In genomic region chr7:102690602-102691001, GRCh38 we compare ENCODE assay signal across 14 cellular contexts. TPM values are rescaled to one million over a fixed set of nuclear protein-coding genes. Genes with fewer than 3 reads are reported as not detected.
DNase-seq lines count a peak whose midpoint lies in the region; ATAC-seq, FAIRE-seq and TF ChIP-seq lines count a peak whose summit lies in the region.
"Not testable (repeated sequence)": the region's sequence is repeated elsewhere in the genome, so short reads cannot be mapped to it uniquely, and the experiment has no call there.
"Had no signal": no experiment of that assay in that cellular context is flagged by ENCODE, and none has a peak within 500 bp of the region (broad histone marks: within the 10 kb centered on the region; RNA-seq: fewer than 3 reads in every experiment).

No MANE protein-coding gene starts in this region.

- POLR2A ChIA-PET in Caco-2 (lab: Charles Lee) = not testable (repeated sequence)

- H3K36me3 ChIP-seq in Caco-2 (ENCODE audit: control insufficient read depth, insufficient read depth, low read length); mucosa of descending colon (ENCODE audit: low read depth); pancreas; upper lobe of right lung: not testable (repeated sequence)

- H3K9me3 ChIP-seq in Caco-2, mucosa of descending colon, pancreas, upper lobe of right lung: not testable (repeated sequence)

- CTCF ChIA-PET in Caco-2 (lab: Charles Lee) = not testable (repeated sequence)

- 83 to 90% methylated on average over 4 of the region's 6 CpGs for WGBS in pancreas, 2 donors

- TF ChIP-seq CTCF in Caco-2 (IDR thresholded peaks at IDR 0.05; ENCODE audit: insufficient read depth in 1 of 2, low read depth in 1 of 2, low read length in 1 of 2, severe bottlenecking in 1 of 2, unreplicated experiment in 1 of 2); mucosa of descending colon (IDR thresholded peaks at IDR 0.05); pancreas (IDR thresholded peaks at IDR 0.05); upper lobe of right lung (IDR thresholded peaks at IDR 0.05): not testable (repeated sequence)

- H3K4me3 Mint-ChIP-seq in Caco-2 (ENCODE audit: unreplicated experiment) = peak overlapping the region; percentile 47
- H3K4me3 Mint-ChIP-seq in activated T-helper 17 cell treated with anti-CD3 and anti-CD28 coated beads, Interleukin-2, amount 50 U/mL, for 72 hours = peak overlapping the region; percentile 28
- H3K4me3 Mint-ChIP-seq in central memory CD8-positive, alpha-beta T cell = peak overlapping the region; percentile 52

- not testable (repeated sequence) for H3K4me3 ChIP-seq in Caco-2 (ENCODE audit: low read depth, low read length); mucosa of descending colon; pancreas; upper lobe of right lung

- H3K27ac Mint-ChIP-seq in Caco-2 (ENCODE audit: unreplicated experiment); activated T-helper 17 cell treated with anti-CD3 and anti-CD28 coated beads, Interleukin-2, amount 50 U/mL, for 72 hours; central memory CD8-positive, alpha-beta T cell (ENCODE audit: low read depth): not testable (repeated sequence)

- H3K4me1 ChIP-seq in Caco-2; mucosa of descending colon (ENCODE audit: low read depth); pancreas; upper lobe of right lung: not testable (repeated sequence)

- H3K27me3 Mint-ChIP-seq in Caco-2 (ENCODE audit: insufficient read depth, unreplicated experiment); activated T-helper 17 cell treated with anti-CD3 and anti-CD28 coated beads, Interleukin-2, amount 50 U/mL, for 72 hours; central memory CD8-positive, alpha-beta T cell: not testable (repeated sequence)

- H3K27ac ChIP-seq in pancreas, upper lobe of right lung: not testable (repeated sequence)

- H3K27me3 ChIP-seq in Caco-2 (replicated peaks; ENCODE audit: control insufficient read depth, insufficient read depth, low read length); pancreas; upper lobe of right lung: not testable (repeated sequence)

- ATAC-seq in activated T-helper 17 cell treated with anti-CD3 and anti-CD28 coated beads, Interleukin-2, amount 50 U/mL, for 72 hours (replicated peaks); central memory CD8-positive, alpha-beta T cell (replicated peaks; ENCODE audit: extremely low read depth, poor library complexity, severe bottlenecking); mucosa of descending colon; pancreas; upper lobe of right lung: not testable (repeated sequence)

- FAIRE-seq in pancreas (lab: Jason Lieb, UNC) = not testable (repeated sequence)

- not testable (repeated sequence) for DNase-seq in Caco-2; central memory CD8-positive, alpha-beta T cell (ENCODE audit: low spot score in 2 of 2)
- peak; percentile 7 to 43 (median 31) for DNase-seq in mucosa of descending colon
- DNase-seq in pancreas = peak in 4 of 6 donors; percentile 21 to 49 (median 36)
- peak; percentile 53 for DNase-seq in upper lobe of right lung

- not testable (repeated sequence) for H3K4me1 Mint-ChIP-seq in Caco-2 (ENCODE audit: low read depth, unreplicated experiment); activated T-helper 17 cell treated with anti-CD3 and anti-CD28 coated beads, Interleukin-2, amount 50 U/mL, for 72 hours; central memory CD8-positive, alpha-beta T cell

- not testable (repeated sequence) for BruUV-seq in Caco-2 (replicated peaks; lab: Mats Ljungman, UMichigan)

- intact Hi-C loops in Caco-2 (cut with micrococcal nuclease; ENCODE audit: unreplicated experiment); mucosa of descending colon (cut with DNase I, micrococcal nuclease); pancreas (cut with DNase I); upper lobe of right lung (cut with DNase I): not testable (repeated sequence)

- not testable (repeated sequence) for H3K9me3 Mint-ChIP-seq in Caco-2 (ENCODE audit: unreplicated experiment); activated T-helper 17 cell treated with anti-CD3 and anti-CD28 coated beads, Interleukin-2, amount 50 U/mL, for 72 hours; central memory CD8-positive, alpha-beta T cell

- H3K36me3 Mint-ChIP-seq in Caco-2 (ENCODE audit: insufficient read depth, unreplicated experiment); activated T-helper 17 cell treated with anti-CD3 and anti-CD28 coated beads, Interleukin-2, amount 50 U/mL, for 72 hours (ENCODE audit: low read depth); central memory CD8-positive, alpha-beta T cell (ENCODE audit: insufficient read depth): not testable (repeated sequence)

RNA-seq across cellular contexts. Expression of gene POLR2J2, which starts 19.1 kb away (rescaled TPM):
- total RNA-seq in Caco-2 (2022) (12.7 and 13.7 TPM in 2 replicates), mucosa of descending colon (10 to 100 TPM in 1 of 3 donors, 1 to 10 TPM in 2; 6.5 to 14.7 (median 8.8) TPM), pancreas (1 to 10 TPM; 1.4 to 9.7 (median 3.7) TPM), upper lobe of right lung (14.1 TPM)
- total RNA-seq in activated T-helper 17 cell treated with anti-CD3 and anti-CD28 coated beads, Interleukin-2, amount 50 U/mL, for 72 hours = 10 to 100 TPM; 25.9 to 34.1 TPM
- polyA plus RNA-seq in pancreas = 1 to 10 TPM; 5.1 to 6.1 TPM
- total RNA-seq: G401 had no signal

RNA-seq across cellular contexts. Expression of gene SPDYE2B, which starts 40.5 kb away (rescaled TPM):
- not detected in 2 replicates for total RNA-seq in Caco-2 (2022)
- total RNA-seq in activated T-helper 17 cell treated with anti-CD3 and anti-CD28 coated beads, Interleukin-2, amount 50 U/mL, for 72 hours = not detected
- not detected for total RNA-seq in mucosa of descending colon
- total RNA-seq in pancreas = not detected
- polyA plus RNA-seq in pancreas = not detected
- total RNA-seq in upper lobe of right lung = not detected
- total RNA-seq: A673; CD4-positive, CD25-positive, alpha-beta regulatory T cell; CD8-positive, alpha-beta T cell; Daoy; G401; GM12878 had no signal
- polyA plus RNA-seq: AG04450, CD14-positive monocyte had no signal

RNA-seq across cellular contexts. Expression of gene UPK3BL1, which starts 48.0 kb away (rescaled TPM):
- 9.9 and 13.7 TPM in 2 replicates for total RNA-seq in Caco-2 (2022)
- total RNA-seq in activated T-helper 17 cell treated with anti-CD3 and anti-CD28 coated beads, Interleukin-2, amount 50 U/mL, for 72 hours = 10 to 100 TPM; 37.5 to 55.6 TPM
- 10 to 100 TPM; 10.7 to 23.1 (median 12.3) TPM for total RNA-seq in mucosa of descending colon
- total RNA-seq in pancreas = 10 to 100 TPM in 2 of 6 donors, 1 to 10 TPM in 4; 2.9 to 11.8 (median 5.5) TPM
- polyA plus RNA-seq in pancreas = 100 to 1,000 TPM in 1 of 2 donors, 10 to 100 TPM in 1; 72.2 to 168 TPM
- 39.4 TPM for total RNA-seq in upper lobe of right lung

RNA-seq across cellular contexts. Expression of gene FAM185A, which starts 58.2 kb away (rescaled TPM):
- total RNA-seq in Caco-2 (2022) = 10.6 and 12.8 TPM in 2 replicates
- 10 to 100 TPM in 1 of 2 donors, 1 to 10 TPM in 1; 8.7 to 11.3 TPM for total RNA-seq in activated T-helper 17 cell treated with anti-CD3 and anti-CD28 coated beads, Interleukin-2, amount 50 U/mL, for 72 hours
- 10 to 100 TPM in 2 of 3 donors, 1 to 10 TPM in 1; 8.7 to 12.2 (median 10.4) TPM for total RNA-seq in mucosa of descending colon
- total RNA-seq in pancreas = 1 to 10 TPM; 3.8 to 7.4 (median 5.0) TPM
- 1 to 10 TPM; 3.2 to 3.5 TPM for polyA plus RNA-seq in pancreas
- 8.1 TPM for total RNA-seq in upper lobe of right lung
